15 cellular contexts compared by ENCODE assay signal in genomic region chr1:8416857-8417256, GRCh38.
DNase-seq lines count a peak whose midpoint lies in the region; ATAC-seq and TF ChIP-seq lines count a peak whose summit lies in the region.
"Had no signal": no experiment of that assay in that cellular context is flagged by ENCODE, and none has a peak within 500 bp of the region (broad histone marks: within the 10 kb centered on the region; RNA-seq: fewer than 3 reads in every experiment).

No MANE protein-coding gene starts in this region.

- BruUV-seq in mammary epithelial cell (replicated peaks; lab: Mats Ljungman, UMichigan): no TSS peak

- H3K36me3 ChIP-seq in ACC112 (ENCODE audit: insufficient read depth, low read length): peaks cover 39% of the 10 kb centered on the region; the same call in 1 of the 2 replicates
- H3K36me3 ChIP-seq in gastroesophageal sphincter: peaks cover 0 to 41% of the 10 kb centered on the region in 2 donors
- no peaks in the 10 kb centered on the region for H3K36me3 ChIP-seq in prostate gland
- peaks cover 13% of the 10 kb centered on the region for H3K36me3 ChIP-seq in mammary epithelial cell (ENCODE audit: insufficient read depth, low read length)

- intact Hi-C loops in prostate gland (cut with DNase I) (no loop called here), mammary epithelial cell (cut with micrococcal nuclease) (no loop called here)

- no peak overlapping the region for H3K4me2 ChIP-seq in mammary epithelial cell (ENCODE audit: insufficient read depth, low read depth, low read length)

- H3K27me3 ChIP-seq in ACC112 (ENCODE audit: insufficient read depth, low read length) (no peaks in the 10 kb centered on the region), gastroesophageal sphincter (no peaks in the 10 kb centered on the region), prostate gland (replicated peaks; ENCODE audit: insufficient read depth) (no peaks in the 10 kb centered on the region), mammary epithelial cell (ENCODE audit: insufficient read depth, low read length) (no peaks in the 10 kb centered on the region)

- H3K4me1 ChIP-seq in ACC112 (ENCODE audit: control insufficient read depth, insufficient read depth, low read length, unreplicated experiment): peaks cover 61% of the 10 kb centered on the region
- H3K4me1 ChIP-seq in gastroesophageal sphincter: peaks cover 31 to 95% (median 54%) of the 10 kb centered on the region in 3 donors
- peaks cover 48% of the 10 kb centered on the region for H3K4me1 ChIP-seq in prostate gland (replicated peaks)
- peaks cover 9% of the 10 kb centered on the region for H3K4me1 ChIP-seq in mammary epithelial cell (ENCODE audit: insufficient read depth, low read length)

- no peak overlapping the region for H3K4me3 ChIP-seq in ACC112 (ENCODE audit: low read depth, low read length)
- H3K4me3 ChIP-seq in gastroesophageal sphincter: no peak overlapping the region
- no peak overlapping the region for H3K4me3 ChIP-seq in prostate gland
- no peak overlapping the region for H3K4me3 ChIP-seq in mammary epithelial cell (replicated peaks in 1 of 3; ENCODE audit: insufficient read depth in 1 of 3, low read depth in 2 of 3, low read length in 3 of 3)
- H3K4me3 ChIP-seq: thoracic aorta had no signal

- CTCF ChIA-PET in mammary epithelial cell (lab: Charles Lee; ENCODE audit: low non-redundant PET): no interaction called here

- no peak for TF ChIP-seq POLR2A in gastroesophageal sphincter (IDR thresholded peaks at IDR 0.05)
- no peak for TF ChIP-seq POLR2A in prostate gland (IDR thresholded peaks at IDR 0.05)

- H3K79me2 ChIP-seq in ACC112 (ENCODE audit: control insufficient read depth, insufficient read depth, low read length, unreplicated experiment) (peaks cover 90% of the 10 kb centered on the region), mammary epithelial cell (ENCODE audit: insufficient read depth, low read length) (peaks cover 76% of the 10 kb centered on the region)

- in situ Hi-C loops in mammary epithelial cell (cut with MboI; ENCODE audit: low sequenced_read_pairs in 2 of 2): no loop called here

- DNase-seq in NCI-H526 treated with DMSO at 0.1 percent for 48 hours (lab: John Stamatoyannopoulos, UW) (peak; percentile 57), prostate gland (ENCODE audit: low spot score) (no peak), mammary epithelial cell (no peak), NCI-H2196 treated with DMSO at 0.1 percent for 48 hours (lab: John Stamatoyannopoulos, UW; ENCODE audit: unreplicated experiment) (no peak), COLO829 (ENCODE audit: low spot score) (no peak)
- DNase-seq: activated CD4-positive, alpha-beta T cell treated with anti-CD3 and anti-CD28 coated beads for 48 hours; activated T-cell treated with anti-CD3 and anti-CD28 coated beads, Interleukin-2, amount 50 U/mL, for 4 hours; cerebellar nuclear complex; DMS 273 treated with DMSO at 0.1 percent for 48 hours; MV-4-11; stimulated activated CD4-positive, alpha-beta T cell treated with anti-CD3 and anti-CD28 coated beads, Interleukin-1b, Interleukin-23, amount 100 ng/mL, for 48 hours had no signal

- H3K9ac ChIP-seq in mammary epithelial cell (ENCODE audit: insufficient read depth, low read length): no peak overlapping the region

- WGBS in gastroesophageal sphincter (ENCODE audit: low coverage in 1 of 2), 2 donors: 19 to 20% methylated on average over 3 to 4 of the region's 4 CpGs
- WGBS in prostate gland: 40% methylated on average over 4 of the region's 4 CpGs
- 70% methylated on average over 4 of the region's 4 CpGs for WGBS in mammary epithelial cell (ENCODE audit: low coverage, missing lambda C conversion rate)

- no peak for TF ChIP-seq EP300 in gastroesophageal sphincter (IDR thresholded peaks at IDR 0.05)

- H3K27ac ChIP-seq in ACC112 (ENCODE audit: low read depth, low read length) (peak overlapping the region; percentile 28; the same call in 1 of the 2 replicates), gastroesophageal sphincter (peak overlapping the region; percentile 97 to 100 (median 98)), prostate gland (peak overlapping the region; percentile 46 to 93), mammary epithelial cell (ENCODE audit: insufficient read depth, low read depth, low read length) (no peak overlapping the region)

- dilution Hi-C loops in mammary epithelial cell (cut with HindIII; ENCODE audit: low sequenced_read_pairs): no loop called here

- no peaks in the 10 kb centered on the region for H3K9me3 ChIP-seq in gastroesophageal sphincter
- H3K9me3 ChIP-seq in prostate gland: no peaks in the 10 kb centered on the region
- no peaks in the 10 kb centered on the region for H3K9me3 ChIP-seq in mammary epithelial cell (replicated peaks; ENCODE audit: insufficient read depth, low read length)
- H3K9me3 ChIP-seq: thoracic aorta had no signal

- no peak for TF ChIP-seq CTCF in gastroesophageal sphincter (IDR thresholded peaks at IDR 0.05)
- no peak for TF ChIP-seq CTCF in prostate gland (IDR thresholded peaks at IDR 0.05)
- TF ChIP-seq CTCF in mammary epithelial cell (conservative IDR thresholded peaks at IDR 0.05 in 1 of 2, IDR thresholded peaks at IDR 0.05 in 1 of 2; ENCODE audit: extremely low read depth in 1 of 2, insufficient read depth in 1 of 2, low read depth in 1 of 2, low read length in 2 of 2): no peak

- ATAC-seq in gastroesophageal sphincter: no peak
- no peak for ATAC-seq in GM19324 (IDR thresholded peaks at IDR 0.05; ENCODE audit: low FRiP score, unreplicated experiment)
- ATAC-seq: activated T-cell treated with anti-CD3 and anti-CD28 coated beads, Interleukin-2, amount 50 U/mL, for 4 hours had no signal

- H4K20me1 ChIP-seq in mammary epithelial cell (ENCODE audit: insufficient read depth, low read length): no peaks in the 10 kb centered on the region

- no peak overlapping the region for H2AFZ ChIP-seq in ACC112 (ENCODE audit: low read length, unreplicated experiment)
- H2AFZ ChIP-seq in mammary epithelial cell (ENCODE audit: low read depth, low read length): no peak overlapping the region
